ENCODE assay signal across 9 cellular contexts in the genomic region with DNA sequence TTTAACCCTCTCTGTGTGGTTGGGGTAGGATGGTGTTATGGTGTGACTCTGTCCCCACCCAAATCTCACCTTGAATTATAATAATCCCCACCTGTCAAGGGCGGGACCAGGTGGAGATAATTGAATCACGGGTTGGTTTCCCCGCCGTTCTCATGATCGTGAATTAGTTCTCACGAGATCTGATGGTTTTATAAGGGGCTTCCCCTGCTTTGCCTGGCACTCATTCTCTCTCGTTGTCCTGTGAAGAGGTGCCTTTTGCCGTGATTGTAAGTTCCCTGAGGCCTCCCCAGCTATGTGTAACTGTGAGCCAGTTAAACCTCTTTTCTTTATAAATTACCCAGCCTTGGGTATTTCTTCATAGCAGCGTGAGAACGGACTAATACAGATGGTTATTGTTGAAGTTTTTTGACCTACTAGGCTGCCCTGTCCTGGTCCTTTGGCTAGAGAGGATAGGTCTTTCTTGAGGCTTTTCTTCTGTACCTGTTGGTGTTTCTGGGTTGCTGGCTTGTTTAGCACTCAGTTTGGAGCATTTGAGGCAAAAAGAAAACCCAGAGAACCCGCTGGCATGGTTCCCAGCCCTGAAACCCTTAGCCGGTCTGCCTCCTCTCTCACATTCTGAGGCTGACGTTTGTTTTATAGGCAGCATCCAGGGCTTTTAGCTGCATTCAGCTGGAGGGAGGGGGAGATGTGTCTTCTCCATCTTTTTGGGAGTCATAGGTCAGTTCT.
DNase-seq lines count a peak whose midpoint lies in the region; ATAC-seq, FAIRE-seq and TF ChIP-seq lines count a peak whose summit lies in the region.
"Had no signal": no experiment of that assay in that cellular context is flagged by ENCODE, and none has a peak within 500 bp of the region (broad histone marks: within the 10 kb centered on the region; RNA-seq: fewer than 3 reads in every experiment).

No MANE protein-coding gene starts in this region.

- TF ChIP-seq POLR2A in GM12891 (IDR thresholded peaks at IDR 0.05; ENCODE audit: low read depth, low read length), result peak; percentile 67; the same call in 1 of the 2 replicates

- H3K9me3 ChIP-seq in psoas muscle, result no peaks in the 10 kb centered on the region
- no peaks in the 10 kb centered on the region for H3K9me3 ChIP-seq in neural progenitor cell (ENCODE audit: low read depth)
- no peaks in the 10 kb centered on the region for H3K9me3 ChIP-seq in pancreas

- H3K27ac ChIP-seq in psoas muscle (peak overlapping the region; percentile 69), neural progenitor cell (no peak overlapping the region), pancreas (no peak overlapping the region)

- H3K4me1 ChIP-seq in psoas muscle, result peaks cover 84% of the 10 kb centered on the region
- no peaks in the 10 kb centered on the region for H3K4me1 ChIP-seq in neural progenitor cell
- H3K4me1 ChIP-seq in pancreas, result no peaks in the 10 kb centered on the region

- TF ChIP-seq CTCF in psoas muscle (IDR thresholded peaks at IDR 0.05) (no peak), neural progenitor cell (IDR thresholded peaks at IDR 0.05) (no peak), pancreas (IDR thresholded peaks at IDR 0.05) (no peak)

- intact Hi-C loops in psoas muscle (cut with DNase I), result no loop called here
- intact Hi-C loops in pancreas (cut with DNase I), result no loop called here

- H3K27me3 Mint-ChIP-seq in IgD-negative memory B cell (no peaks in the 10 kb centered on the region), neural progenitor cell (ENCODE audit: insufficient read depth, low read depth) (peaks cover 2% of the 10 kb centered on the region)
- no peaks in the 10 kb centered on the region for H3K27me3 Mint-ChIP-seq in central memory CD8-positive, alpha-beta T cell

- no peak overlapping the region for H2AFZ ChIP-seq in neural progenitor cell (replicated peaks)

- FAIRE-seq in GM12891 (lab: Jason Lieb, UNC) (peak; percentile 74), pancreas (lab: Jason Lieb, UNC) (no peak)

- no peak for ATAC-seq in central memory CD8-positive, alpha-beta T cell (replicated peaks; ENCODE audit: extremely low read depth, poor library complexity, severe bottlenecking)
- ATAC-seq in psoas muscle (no peak), pancreas (no peak)

- H3K9me3 Mint-ChIP-seq in IgD-negative memory B cell (no peaks in the 10 kb centered on the region), neural progenitor cell (peaks cover 3% of the 10 kb centered on the region)
- H3K9me3 Mint-ChIP-seq in central memory CD8-positive, alpha-beta T cell, result no peaks in the 10 kb centered on the region

- no peak overlapping the region for H3K4me2 ChIP-seq in neural progenitor cell

- H3K79me2 ChIP-seq in neural progenitor cell (ENCODE audit: low read depth), result peaks cover 100% of the 10 kb centered on the region

- 61 to 69% (median 61%) methylated on average over 13 of the region's 13 CpGs for WGBS in psoas muscle, 3 donors
- 80 to 84% methylated on average over 13 of the region's 13 CpGs for WGBS in pancreas, 2 donors

- no peak overlapping the region for H3K4me3 ChIP-seq in psoas muscle
- no peak overlapping the region for H3K4me3 ChIP-seq in neural progenitor cell
- H3K4me3 ChIP-seq in pancreas, result no peak overlapping the region

- H3K27me3 ChIP-seq in psoas muscle (ENCODE audit: insufficient read depth in 3 of 3, low read length in 2 of 3) (no peaks in the 10 kb centered on the region), neural progenitor cell (no peaks in the 10 kb centered on the region), pancreas (no peaks in the 10 kb centered on the region)

- H3K27ac Mint-ChIP-seq in IgD-negative memory B cell (peak overlapping the region; percentile 94 to 98 (median 94)), neural progenitor cell (no peak overlapping the region)
- peak overlapping the region; percentile 82 for H3K27ac Mint-ChIP-seq in central memory CD8-positive, alpha-beta T cell (ENCODE audit: low read depth)

- H3K4me3 Mint-ChIP-seq in IgD-negative memory B cell (peak overlapping the region; percentile 77 to 94 (median 84)), neural progenitor cell (no peak overlapping the region)
- H3K4me3 Mint-ChIP-seq in central memory CD8-positive, alpha-beta T cell, result peak overlapping the region; percentile 65

- H3K4me1 Mint-ChIP-seq in IgD-negative memory B cell (peaks cover 72 to 88% (median 74%) of the 10 kb centered on the region in 3 donors), neural progenitor cell (peaks cover 35% of the 10 kb centered on the region)
- peaks cover 90% of the 10 kb centered on the region for H3K4me1 Mint-ChIP-seq in central memory CD8-positive, alpha-beta T cell

- peaks cover 5% of the 10 kb centered on the region for H3K36me3 Mint-ChIP-seq in IgD-negative memory B cell
- peaks cover 13% of the 10 kb centered on the region for H3K36me3 Mint-ChIP-seq in central memory CD8-positive, alpha-beta T cell (ENCODE audit: insufficient read depth)
- H3K36me3 Mint-ChIP-seq in neural progenitor cell, result peaks cover 19% of the 10 kb centered on the region

- peaks cover 81% of the 10 kb centered on the region for H4K20me1 ChIP-seq in neural progenitor cell (ENCODE audit: low read depth)

- no peak overlapping the region for H3K9ac ChIP-seq in neural progenitor cell

- DNase-seq in GM12891 (ENCODE audit: insufficient read length, low spot score), result no peak
- DNase-seq in central memory CD8-positive, alpha-beta T cell (ENCODE audit: low spot score in 2 of 2), result no peak
- DNase-seq in psoas muscle, result no peak
- no peak for DNase-seq in neural progenitor cell (ENCODE audit: low spot score)
- no peak for DNase-seq in activated CD4-positive, CD25-positive, alpha-beta regulatory T cell treated with anti-CD3 and anti-CD28 coated beads, Interleukin-2, amount 50 U/mL, for 72 hours
- DNase-seq in NCI-H446 (lab: John Stamatoyannopoulos, UW), result no peak
- DNase-seq in pancreas, result no peak
- DNase-seq: kidney glomerular epithelial cell had no signal

- no peaks in the 10 kb centered on the region for H3K36me3 ChIP-seq in psoas muscle (ENCODE audit: insufficient read depth in 1 of 2, low read depth in 1 of 2)
- no peaks in the 10 kb centered on the region for H3K36me3 ChIP-seq in neural progenitor cell
- no peaks in the 10 kb centered on the region for H3K36me3 ChIP-seq in pancreas

- no peaks in the 10 kb centered on the region for H3F3A ChIP-seq in neural progenitor cell (ENCODE audit: low read depth)

TF ChIP-seq in GM12891, 5 proteins besides CTCF, POLR2A, EP300 and RAD21:
- TF ChIP-seq POLR2AphosphoS5 (IDR thresholded peaks at IDR 0.05; ENCODE audit: low read depth, low read length) (peak; percentile 30; the same call in 1 of the 2 replicates), SPI1 (IDR thresholded peaks at IDR 0.05; ENCODE audit: low read depth, low read length) (no peak), POU2F2 (IDR thresholded peaks at IDR 0.05; ENCODE audit: low read depth, low read length) (0 out of 2 replicates have a peak, but pooled peaks have one; percentile 60), TAF1 (IDR thresholded peaks at IDR 0.05; ENCODE audit: low read depth, low read length) (no peak; the same call in 1 of the 2 replicates), PAX5 (IDR thresholded peaks at IDR 0.05; ENCODE audit: insufficient read depth, low read length, severe bottlenecking) (no peak)
